ENCODE assay signal across 1 cellular context in genomic region chr11:129803533-129803932, GRCh38.
TF ChIP-seq lines count a peak whose summit lies in the region.

No MANE protein-coding gene starts in this region.

TF ChIP-seq in WTC11, 78 proteins besides CTCF, POLR2A, EP300 and RAD21 (continued from another document):
- TF ChIP-seq ZNF532 (CRISPR knock-in tag; IDR thresholded peaks at IDR 0.05; ENCODE audit: borderline replicate concordance) (no peak), CDX4 (CRISPR knock-in tag; IDR thresholded peaks at IDR 0.05; ENCODE audit: borderline replicate concordance) (no peak)
TF ChIP-seq in WTC11: peak in this region for 1.
